Comparison of ENCODE assay signal across 26 cellular contexts in the genomic region with DNA sequence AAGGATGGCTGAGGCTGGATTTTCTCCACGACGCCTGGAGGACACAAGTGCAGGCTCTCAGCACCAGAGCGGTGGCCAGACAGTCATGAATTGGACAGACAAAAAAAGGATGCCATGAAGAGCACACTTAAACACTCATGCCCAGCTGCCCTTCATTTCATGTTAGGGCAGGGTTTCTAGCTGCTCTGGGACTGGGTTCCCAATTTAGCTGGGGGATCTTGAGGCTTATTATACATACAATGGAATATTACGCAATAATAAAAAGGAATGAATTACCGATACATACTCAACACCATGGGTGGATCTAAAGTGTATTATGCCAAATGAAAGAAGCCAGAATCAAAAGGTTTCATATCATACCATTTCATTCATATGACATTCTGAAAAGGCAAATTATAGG.
"Had no signal": no experiment of that assay in that cellular context is flagged by ENCODE, and none has a peak within 500 bp of the region (broad histone marks: within the 10 kb centered on the region; RNA-seq: fewer than 3 reads in every experiment).

No MANE protein-coding gene starts in this region.

- H3K4me3 ChIP-seq: colonic mucosa, esophagus squamous epithelium, gastrocnemius medialis, heart right ventricle, left lung, lower lobe of right lung had no signal

- H3K36me3 ChIP-seq: colonic mucosa, esophagus squamous epithelium, gastrocnemius medialis, heart right ventricle, left lung, lower lobe of right lung had no signal

- H3K27ac ChIP-seq: colonic mucosa, epithelial cell of prostate, esophagus squamous epithelium, gastrocnemius medialis, heart right ventricle, left lung, lower lobe of right lung had no signal

- ATAC-seq: effector memory CD8-positive, alpha-beta T cell; esophagus mucosa; gastrocnemius medialis; heart right ventricle; left cardiac atrium; left lung; left ventricle myocardium superior; lower lobe of right lung; naive thymus-derived CD4-positive, alpha-beta T cell had no signal

- H3K27ac Mint-ChIP-seq: dendritic cell treated with granulocyte-macrophage colony-stimulating factor and Interleukin-4, amounts not matched to agents 40 ng/mL and 50 ng/mL, for 4 days; effector memory CD8-positive, alpha-beta T cell; endodermal cell; memory B cell; naive thymus-derived CD4-positive, alpha-beta T cell had no signal

- H3K27me3 ChIP-seq: colonic mucosa, esophagus squamous epithelium, gastrocnemius medialis, heart right ventricle, left lung had no signal

- DNase-seq: colonic mucosa; cortex of kidney; effector CD8-positive, alpha-beta T cell; effector memory CD8-positive, alpha-beta T cell; endodermal cell; erythroblast; esophagus squamous epithelium; foreskin fibroblast; foreskin melanocyte; gastrocnemius medialis; glutamatergic neuron; head of caudate nucleus; heart right ventricle; hippocampal formation; left cardiac atrium; left lung; left ventricle myocardium superior; lower lobe of right lung; mesendoderm; midbrain; naive thymus-derived CD4-positive, alpha-beta T cell had no signal

- H3K4me1 ChIP-seq: colonic mucosa, esophagus squamous epithelium, gastrocnemius medialis, heart right ventricle, left lung, lower lobe of right lung had no signal

- H3K9me3 ChIP-seq: colonic mucosa, esophagus squamous epithelium, gastrocnemius medialis, lower lobe of right lung had no signal

- H3K36me3 Mint-ChIP-seq: memory B cell had no signal

- FAIRE-seq: keratinocyte had no signal
